Comparison of ENCODE assay signal across 18 cellular contexts in the genomic region with DNA sequence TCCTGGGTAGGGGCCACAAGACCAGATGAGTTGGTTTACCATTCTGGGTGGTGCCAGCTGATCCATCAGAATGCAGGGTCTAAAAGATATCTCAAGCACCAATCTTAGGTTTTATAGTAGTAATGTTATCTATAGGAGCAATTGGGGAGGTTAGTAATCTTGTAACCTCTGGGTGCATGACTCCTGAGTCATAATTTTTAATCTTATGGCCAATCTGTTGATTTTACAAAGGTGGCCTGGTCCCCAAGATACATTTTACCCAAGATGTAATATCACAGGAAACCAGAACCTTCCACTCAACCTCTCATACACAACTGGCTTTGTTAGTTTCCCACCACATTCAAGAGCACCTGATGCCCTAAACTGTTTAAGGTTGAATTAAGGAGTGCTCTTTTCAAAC.
DNase-seq lines count a peak whose midpoint lies in the region; ATAC-seq and TF ChIP-seq lines count a peak whose summit lies in the region.
"Had no signal": no experiment of that assay in that cellular context is flagged by ENCODE, and none has a peak within 500 bp of the region (broad histone marks: within the 10 kb centered on the region; RNA-seq: fewer than 3 reads in every experiment).

No MANE protein-coding gene starts in this region.

- POLR2A ChIA-PET in activated B cell treated with CpG ODN at 0.5 μM for 24 hours (lab: Charles Lee) = no interaction called here

- H3K9me3 Mint-ChIP-seq in natural killer cell (no peaks in the 10 kb centered on the region), activated B cell treated with CpG ODN at 0.5 μM for 24 hours (peaks cover 2% of the 10 kb centered on the region), immature natural killer cell (peaks cover 0 to 2% (median 0%) of the 10 kb centered on the region in 6 donors)
- peaks cover 3% of the 10 kb centered on the region for H3K9me3 Mint-ChIP-seq in natural killer cell treated with Interleukin-12 subunit alpha and Interleukin-12 subunit beta and Interleukin-15 and Interleukin-18, amount 100 ng/mL, for 72 hours
- H3K9me3 Mint-ChIP-seq: GM23338, H9 had no signal

- DNase-seq in natural killer cell (no peak), activated B cell treated with CpG ODN at 0.5 μM for 24 hours (no peak), immature natural killer cell (no peak), A172 (ENCODE audit: low spot score) (no peak), posterior cingulate gyrus (no peak)
- DNase-seq in natural killer cell treated with Interleukin-12 subunit alpha and Interleukin-12 subunit beta and Interleukin-15 and Interleukin-18, amount 100 ng/mL, for 72 hours (ENCODE audit: low spot score) = no peak
- DNase-seq: BE2C; CD4-positive, alpha-beta T cell; CD8-positive, alpha-beta memory T cell; DMS 273 treated with DMSO at 0.1 percent for 48 hours; DMS79; EL; GDM1; H9 had no signal

- ATAC-seq in natural killer cell (no peak), activated B cell treated with CpG ODN at 0.5 μM for 24 hours (ENCODE audit: low read depth) (no peak)
- no peak for ATAC-seq in natural killer cell treated with Interleukin-12 subunit alpha and Interleukin-12 subunit beta and Interleukin-15 and Interleukin-18, amount 100 ng/mL, for 72 hours
- ATAC-seq: GM12878, GM23338, HCT116 had no signal

- H3K27ac Mint-ChIP-seq in natural killer cell = peak overlapping the region; percentile 67 to 68
- peak overlapping the region in 1 of 2 donors; percentile 57 for H3K27ac Mint-ChIP-seq in natural killer cell treated with Interleukin-12 subunit alpha and Interleukin-12 subunit beta and Interleukin-15 and Interleukin-18, amount 100 ng/mL, for 72 hours
- peak overlapping the region; percentile 46 for H3K27ac Mint-ChIP-seq in activated B cell treated with CpG ODN at 0.5 μM for 24 hours
- peak overlapping the region in 5 of 6 donors; percentile 30 to 62 (median 56) for H3K27ac Mint-ChIP-seq in immature natural killer cell
- H3K27ac Mint-ChIP-seq: CD14-positive monocyte; CD4-positive, alpha-beta T cell; GM23338 had no signal

- TF ChIP-seq CTCF in natural killer cell (IDR thresholded peaks at IDR 0.05) (no peak), activated B cell treated with CpG ODN at 0.5 μM for 24 hours (IDR thresholded peaks at IDR 0.05) (no peak)

- intact Hi-C loops in natural killer cell (cut with micrococcal nuclease) (no loop called here), activated B cell treated with CpG ODN at 0.5 μM for 24 hours (cut with micrococcal nuclease) (loop anchor here (5.0 kb wide), 1 partner anchor 55 kb away; no protein-coding TSS in a partner anchor), posterior cingulate gyrus (cut with DNase I) (no loop called here)

- H3K4me3 Mint-ChIP-seq in natural killer cell (no peak overlapping the region), activated B cell treated with CpG ODN at 0.5 μM for 24 hours (no peak overlapping the region), immature natural killer cell (peak overlapping the region in 4 of 5 donors; percentile 16 to 48 (median 32))
- H3K4me3 Mint-ChIP-seq in natural killer cell treated with Interleukin-12 subunit alpha and Interleukin-12 subunit beta and Interleukin-15 and Interleukin-18, amount 100 ng/mL, for 72 hours = no peak overlapping the region
- H3K4me3 Mint-ChIP-seq: CD14-positive monocyte; CD4-positive, alpha-beta T cell; GM23338; H9 had no signal

- CTCF ChIA-PET in activated B cell treated with CpG ODN at 0.5 μM for 24 hours (lab: Charles Lee) = no interaction called here

- H3K4me1 Mint-ChIP-seq in natural killer cell = peaks cover 60 to 63% of the 10 kb centered on the region in 2 donors
- peaks cover 32 to 41% of the 10 kb centered on the region in 2 donors for H3K4me1 Mint-ChIP-seq in natural killer cell treated with Interleukin-12 subunit alpha and Interleukin-12 subunit beta and Interleukin-15 and Interleukin-18, amount 100 ng/mL, for 72 hours (ENCODE audit: low read depth in 2 of 2)
- peaks cover 33% of the 10 kb centered on the region for H3K4me1 Mint-ChIP-seq in activated B cell treated with CpG ODN at 0.5 μM for 24 hours
- H3K4me1 Mint-ChIP-seq in immature natural killer cell = peaks cover 55 to 82% of the 10 kb centered on the region in 2 donors

- no peaks in the 10 kb centered on the region for H3K36me3 Mint-ChIP-seq in natural killer cell
- no peaks in the 10 kb centered on the region for H3K36me3 Mint-ChIP-seq in natural killer cell treated with Interleukin-12 subunit alpha and Interleukin-12 subunit beta and Interleukin-15 and Interleukin-18, amount 100 ng/mL, for 72 hours
- H3K36me3 Mint-ChIP-seq in activated B cell treated with CpG ODN at 0.5 μM for 24 hours (ENCODE audit: low read depth) = peaks cover 2% of the 10 kb centered on the region
- peaks cover 0 to 6% (median 4%) of the 10 kb centered on the region in 3 donors for H3K36me3 Mint-ChIP-seq in immature natural killer cell

- H3K27me3 Mint-ChIP-seq in natural killer cell (ENCODE audit: low read depth in 2 of 2) = no peaks in the 10 kb centered on the region
- no peaks in the 10 kb centered on the region for H3K27me3 Mint-ChIP-seq in natural killer cell treated with Interleukin-12 subunit alpha and Interleukin-12 subunit beta and Interleukin-15 and Interleukin-18, amount 100 ng/mL, for 72 hours
- H3K27me3 Mint-ChIP-seq in activated B cell treated with CpG ODN at 0.5 μM for 24 hours = no peaks in the 10 kb centered on the region
- H3K27me3 Mint-ChIP-seq in immature natural killer cell (ENCODE audit: low read depth in 3 of 3) = peaks cover 0 to 5% (median 2%) of the 10 kb centered on the region in 3 donors
- H3K27me3 Mint-ChIP-seq: CD4-positive, alpha-beta T cell; CD8-positive, alpha-beta memory T cell had no signal

Comparison
In these comparisons a context has a peak if more than half of its experiments do, and no peak if none do; other contexts are left out.
1. H3K4me3 Mint-ChIP-seq: peak in immature natural killer cell (4 of 5); none in natural killer cell (single experiment), natural killer cell treated with Interleukin-12 subunit alpha and Interleukin-12 subunit beta and Interleukin-15 and Interleukin-18, amount 100 ng/mL, for 72 hours (single experiment) and activated B cell treated with CpG ODN at 0.5 μM for 24 hours (single experiment).